In the genomic region with DNA sequence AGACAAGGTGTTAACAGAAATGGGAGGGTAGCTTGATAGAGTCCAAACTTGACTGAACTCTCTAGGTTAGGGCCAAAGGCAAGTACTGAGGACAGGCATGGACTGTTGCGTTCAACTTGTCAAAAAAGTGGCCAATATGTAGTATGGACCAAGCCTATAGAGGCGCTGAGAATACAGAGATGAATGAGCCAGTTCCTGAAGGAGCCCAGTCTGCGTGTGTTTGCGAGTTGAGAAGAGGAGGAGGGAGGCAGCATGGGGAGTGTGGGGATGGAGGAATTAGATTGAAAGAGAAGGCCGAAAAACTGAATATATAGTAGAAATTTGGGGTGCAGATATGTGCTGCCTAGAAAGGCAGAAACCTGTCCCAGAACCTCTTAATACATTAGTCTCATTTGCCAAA, we compare ENCODE assay signal across 8 cellular contexts. TPM values are rescaled to one million over a fixed set of nuclear protein-coding genes. Genes with fewer than 3 reads are reported as not detected.
DNase-seq lines count a peak whose midpoint lies in the region; TF ChIP-seq lines count a peak whose summit lies in the region.

No MANE protein-coding gene starts in this region.

- 20% methylated on average over 5 of the region's 5 CpGs for WGBS in liver
- WGBS in thyroid gland, 2 donors = 17 to 20% methylated on average over 5 of the region's 5 CpGs

- H3K4me3 ChIP-seq in GM12875 (ENCODE audit: low read depth, low read length) (peak overlapping the region; percentile 94), breast epithelium (peak overlapping the region; percentile 71 to 96 (median 78)), liver (ENCODE audit: low read depth in 1 of 3, low read length in 3 of 3) (peak overlapping the region; percentile 77 to 98 (median 95)), thyroid gland (replicated peaks in 1 of 3) (peak overlapping the region in 1 of 3 donors; percentile 92)

- TF ChIP-seq CTCF in GM12875 (IDR thresholded peaks at IDR 0.05; ENCODE audit: borderline replicate concordance, insufficient read depth, low read depth, low read length) (no peak), breast epithelium (IDR thresholded peaks at IDR 0.05) (no peak), liver (IDR thresholded peaks at IDR 0.05; ENCODE audit: low read depth, low read length, missing input control) (no peak), thyroid gland (IDR thresholded peaks at IDR 0.05) (no peak)

- DNase-seq in AG08396 (ENCODE audit: low spot score) (peak; percentile 17), NCI-H524 treated with DMSO at 0.1 percent for 48 hours (lab: John Stamatoyannopoulos, UW) (peak; percentile 30), breast epithelium (ENCODE audit: low spot score in 2 of 2) (peak in 1 of 2 donors; percentile 28), thyroid gland (peak in 1 of 2 donors; percentile 11), dedifferentiated amniotic fluid mesenchymal stem cell (ENCODE audit: extremely low spot score) (no peak), HK-2 (ENCODE audit: unreplicated experiment) (no peak)

- H3K4me1 ChIP-seq in breast epithelium (peaks cover 0 to 5% of the 10 kb centered on the region in 2 donors), liver (ENCODE audit: control insufficient read depth in 4 of 4, insufficient read depth in 4 of 4, low read length in 3 of 4) (peaks cover 0 to 30% (median 18%) of the 10 kb centered on the region in 4 donors), thyroid gland (peaks cover 8 to 15% of the 10 kb centered on the region in 2 donors)

- intact Hi-C loops in breast epithelium (cut with DNase I; ENCODE audit: low total_unique reads) (loop anchor here (10.0 kb wide), 1 partner anchor 1905 kb away; no protein-coding TSS in a partner anchor), thyroid gland (cut with DNase I) (loop anchor here (2.0 to 10.0 kb wide), 3 partner anchors 185 to 433 kb away; no protein-coding TSS in a partner anchor)

- TF ChIP-seq POLR2A in breast epithelium (IDR thresholded peaks at IDR 0.05) = no peak
- no peak for TF ChIP-seq POLR2A in thyroid gland (IDR thresholded peaks at IDR 0.05)

- H3K9ac ChIP-seq in liver (ENCODE audit: low read depth in 1 of 2, low read length in 2 of 2) = peak overlapping the region; percentile 1 to 53

- H3K27ac ChIP-seq in breast epithelium (peak overlapping the region; percentile 98 to 99), liver (ENCODE audit: low read depth in 1 of 2, low read length in 2 of 2) (peak overlapping the region; percentile 98), thyroid gland (peak overlapping the region in 2 of 3 donors; percentile 28 to 98)

- no peaks in the 10 kb centered on the region for H3K36me3 ChIP-seq in breast epithelium
- H3K36me3 ChIP-seq in liver (ENCODE audit: control insufficient read depth in 4 of 4, insufficient read depth in 3 of 4, low read depth in 1 of 4, low read length in 3 of 4) = no peaks in the 10 kb centered on the region
- no peaks in the 10 kb centered on the region for H3K36me3 ChIP-seq in thyroid gland

- H3K9me3 ChIP-seq in breast epithelium = no peaks in the 10 kb centered on the region
- no peaks in the 10 kb centered on the region for H3K9me3 ChIP-seq in liver (ENCODE audit: control insufficient read depth in 4 of 4, low read length in 3 of 4)
- no peaks in the 10 kb centered on the region for H3K9me3 ChIP-seq in thyroid gland

- TF ChIP-seq RAD21 in liver (IDR thresholded peaks at IDR 0.05) = no peak

- no peaks in the 10 kb centered on the region for H3K27me3 ChIP-seq in breast epithelium
- no peaks in the 10 kb centered on the region for H3K27me3 ChIP-seq in liver (ENCODE audit: control insufficient read depth in 4 of 4, insufficient read depth in 4 of 4, low read length in 3 of 4)
- no peaks in the 10 kb centered on the region for H3K27me3 ChIP-seq in thyroid gland

TF ChIP-seq in liver, 16 proteins besides CTCF, POLR2A, EP300 and RAD21:
- TF ChIP-seq, protein P1, sequence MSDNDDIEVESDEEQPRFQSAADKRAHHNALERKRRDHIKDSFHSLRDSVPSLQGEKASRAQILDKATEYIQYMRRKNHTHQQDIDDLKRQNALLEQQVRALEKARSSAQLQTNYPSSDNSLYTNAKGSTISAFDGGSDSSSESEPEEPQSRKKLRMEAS (IDR thresholded peaks at IDR 0.05) = no peak
- TF ChIP-seq SP1 (IDR thresholded peaks at IDR 0.05) (no peak), HNF4G (IDR thresholded peaks at IDR 0.05) (no peak)

RNA-seq across cellular contexts. Expression of gene SIPA1L1, which starts 0.6 kb away (rescaled TPM):
- 10 to 100 TPM; 15.4 to 65.9 (median 39.7) TPM for total RNA-seq in breast epithelium
- 10 to 100 TPM; 11.1 to 30.2 TPM for total RNA-seq in liver
- polyA plus RNA-seq in liver = 10 to 100 TPM; 12.3 to 18.0 TPM
- 10 to 100 TPM; 58.3 to 93.9 (median 78.0) TPM for total RNA-seq in thyroid gland

Comparison
In these comparisons a context has a peak if more than half of its experiments do, and no peak if none do; other contexts are left out.
1. DNase-seq: peak in AG08396 (single experiment) and NCI-H524 treated with DMSO at 0.1 percent for 48 hours (single experiment); none in dedifferentiated amniotic fluid mesenchymal stem cell (single experiment) and HK-2 (single experiment).
2. Peak in every context shown above with its lines, with median percentiles within 50 percentile points of each other: H3K27ac ChIP-seq.